Comparison of ENCODE assay signal across 18 cellular contexts in genomic region chr1:33096358-33097005, GRCh38. TPM values are rescaled to one million over a fixed set of nuclear protein-coding genes. Genes with fewer than 3 reads are reported as not detected.
DNase-seq lines count a peak whose midpoint lies in the region; ATAC-seq, FAIRE-seq and TF ChIP-seq lines count a peak whose summit lies in the region.
"Had no signal": no experiment of that assay in that cellular context is flagged by ENCODE, and none has a peak within 500 bp of the region (broad histone marks: within the 10 kb centered on the region; RNA-seq: fewer than 3 reads in every experiment).

No MANE protein-coding gene starts in this region.

- H3K27me3 Mint-ChIP-seq in T-helper 2 cell treated with Interferon-gamma antibody and Interleukin-4, amounts not matched to agents 5 μg/mL and 100 μg/mL, for 36 hours (ENCODE audit: low read depth): no peaks in the 10 kb centered on the region
- H3K27me3 Mint-ChIP-seq in effector memory CD8-positive, alpha-beta T cell: no peaks in the 10 kb centered on the region
- H3K27me3 Mint-ChIP-seq: CD4-positive, alpha-beta memory T cell had no signal

- H3K27ac ChIP-seq in RWPE2 (ENCODE audit: poor library complexity, severe bottlenecking) (peak overlapping the region; percentile 26), dorsolateral prefrontal cortex (peak overlapping the region in 33 of 59 donors; percentile 1 to 67 (median 44)), pancreas (no peak overlapping the region)

- no peak for DNase-seq in T-helper 2 cell treated with Interferon-gamma antibody and Interleukin-4, amounts not matched to agents 5 μg/mL and 100 μg/mL, for 36 hours (ENCODE audit: low spot score)
- DNase-seq in T-helper 2 cell (no peak), RWPE2 (ENCODE audit: low spot score) (no peak), dorsolateral prefrontal cortex (peak in 1 of 10 donors; percentile 54), pancreas (no peak), NCI-H2171 (lab: John Stamatoyannopoulos, UW) (no peak)
- no peak for DNase-seq in effector memory CD8-positive, alpha-beta T cell
- DNase-seq: activated gamma-delta T cell treated with Interleukin-2 at 50 U/mL for 16 hours; caudate nucleus; CD4-positive, alpha-beta memory T cell; GDM1; NCI-H1105 treated with DMSO at 0.1 percent for 48 hours had no signal

- no peak overlapping the region for H3K4me3 ChIP-seq in RWPE2 (ENCODE audit: severe bottlenecking)
- no peak overlapping the region for H3K4me3 ChIP-seq in dorsolateral prefrontal cortex
- H3K4me3 ChIP-seq in pancreas: no peak overlapping the region
- H3K4me3 ChIP-seq: HAP-1 had no signal

- 35 to 55% methylated on average over 7 of the region's 7 CpGs for WGBS in pancreas, 2 donors

- no peak for ATAC-seq in RWPE2 (ENCODE audit: low read depth)
- peak in 3 of 4 donors; percentile 10 to 38 (median 13) for ATAC-seq in pancreas
- no peak for ATAC-seq in effector memory CD8-positive, alpha-beta T cell (replicated peaks)
- ATAC-seq in HG03469 (IDR thresholded peaks at IDR 0.05; ENCODE audit: unreplicated experiment): no peak

- H3K4me1 ChIP-seq in RWPE2 (ENCODE audit: insufficient read depth, poor library complexity, severe bottlenecking) (peaks cover 18% of the 10 kb centered on the region), pancreas (no peaks in the 10 kb centered on the region)
- H3K4me1 ChIP-seq: HAP-1 had no signal

- H3K4me1 Mint-ChIP-seq in T-helper 2 cell treated with Interferon-gamma antibody and Interleukin-4, amounts not matched to agents 5 μg/mL and 100 μg/mL, for 36 hours (ENCODE audit: low read depth): peaks cover 69% of the 10 kb centered on the region
- H3K4me1 Mint-ChIP-seq in effector memory CD8-positive, alpha-beta T cell (ENCODE audit: low read depth in 2 of 2): peaks cover 34 to 43% of the 10 kb centered on the region in 2 donors

- no peaks in the 10 kb centered on the region for H3K36me3 ChIP-seq in RWPE2 (ENCODE audit: low read depth)
- H3K36me3 ChIP-seq in pancreas: no peaks in the 10 kb centered on the region
- H3K36me3 ChIP-seq: HAP-1 had no signal

- peak overlapping the region; percentile 27 for H3K4me3 Mint-ChIP-seq in T-helper 2 cell treated with Interferon-gamma antibody and Interleukin-4, amounts not matched to agents 5 μg/mL and 100 μg/mL, for 36 hours
- peak overlapping the region in 1 of 2 donors; percentile 2 for H3K4me3 Mint-ChIP-seq in effector memory CD8-positive, alpha-beta T cell
- H3K4me3 Mint-ChIP-seq: CD4-positive, alpha-beta memory T cell; mesothelial cell of epicardium had no signal

- H3K36me3 Mint-ChIP-seq in T-helper 2 cell treated with Interferon-gamma antibody and Interleukin-4, amounts not matched to agents 5 μg/mL and 100 μg/mL, for 36 hours (ENCODE audit: low read depth): peaks cover 11% of the 10 kb centered on the region
- no peaks in the 10 kb centered on the region for H3K36me3 Mint-ChIP-seq in effector memory CD8-positive, alpha-beta T cell (ENCODE audit: insufficient read depth)
- H3K36me3 Mint-ChIP-seq: CD4-positive, alpha-beta memory T cell had no signal

- peak overlapping the region; percentile 71 for H3K27ac Mint-ChIP-seq in T-helper 2 cell treated with Interferon-gamma antibody and Interleukin-4, amounts not matched to agents 5 μg/mL and 100 μg/mL, for 36 hours
- H3K27ac Mint-ChIP-seq in effector memory CD8-positive, alpha-beta T cell: peak overlapping the region in 1 of 2 donors; percentile 48
- H3K27ac Mint-ChIP-seq: mesothelial cell of epicardium had no signal

- TF ChIP-seq CTCF in RWPE2 (IDR thresholded peaks at IDR 0.05; ENCODE audit: poor library complexity, severe bottlenecking) (no peak), dorsolateral prefrontal cortex (IDR thresholded peaks at IDR 0.05 in 54 of 56, conservative IDR thresholded peaks at IDR 0.05 in 2 of 56; ENCODE audit: low read depth in 1 of 56, partially characterized antibody in 56 of 56) (no peak), pancreas (IDR thresholded peaks at IDR 0.05) (no peak)

- FAIRE-seq in pancreas (lab: Jason Lieb, UNC): no peak
- FAIRE-seq: A204.1, endometrium, islet of Langerhans had no signal

- intact Hi-C loops in dorsolateral prefrontal cortex (cut with DNase I) (loop anchor here in 1 of 2 donors (5.0 kb wide), 1 partner anchor 371 kb away; no protein-coding TSS in a partner anchor), pancreas (cut with DNase I) (loop anchor here in 1 of 3 donors (10.0 kb wide), 1 partner anchor 368 kb away; no protein-coding TSS in a partner anchor)

- H3K9me3 ChIP-seq in RWPE2 (ENCODE audit: severe bottlenecking): no peaks in the 10 kb centered on the region
- H3K9me3 ChIP-seq in pancreas: no peaks in the 10 kb centered on the region
- H3K9me3 ChIP-seq: HAP-1 had no signal

- H3K27me3 ChIP-seq in RWPE2 (ENCODE audit: insufficient read depth, poor library complexity, severe bottlenecking) (no peaks in the 10 kb centered on the region), dorsolateral prefrontal cortex (no peaks in the 10 kb centered on the region), pancreas (no peaks in the 10 kb centered on the region)

- no peaks in the 10 kb centered on the region for H3K9me3 Mint-ChIP-seq in T-helper 2 cell treated with Interferon-gamma antibody and Interleukin-4, amounts not matched to agents 5 μg/mL and 100 μg/mL, for 36 hours
- H3K9me3 Mint-ChIP-seq in effector memory CD8-positive, alpha-beta T cell: no peaks in the 10 kb centered on the region
- H3K9me3 Mint-ChIP-seq: CD4-positive, alpha-beta memory T cell; mesothelial cell of epicardium had no signal

RNA-seq across cellular contexts. Expression of gene AZIN2, which starts 15.5 kb away (rescaled TPM):
- 10 to 100 TPM; 22.5 to 68.9 (median 42.9) TPM for total RNA-seq in dorsolateral prefrontal cortex
- total RNA-seq in pancreas: 1 to 10 TPM; 1.2 to 3.8 (median 2.1) TPM
- 1 to 10 TPM; 2.4 to 5.0 TPM for polyA plus RNA-seq in pancreas

RNA-seq across cellular contexts. Expression of gene AK2, which starts 59.8 kb away (rescaled TPM):
- total RNA-seq in dorsolateral prefrontal cortex (100 to 1,000 TPM in 6 of 120 experiments, 10 to 100 TPM in 114; 59.4 to 114 (median 81.1) TPM), pancreas (10 to 100 TPM; 42.6 to 78.7 (median 61.4) TPM)
- polyA plus RNA-seq in pancreas: 10 to 100 TPM; 40.5 to 64.4 TPM

Comparison
In these comparisons a context has a peak if more than half of its experiments do, and no peak if none do; other contexts are left out.
1. ATAC-seq: peak in pancreas (3 of 4); none in RWPE2 (single experiment), effector memory CD8-positive, alpha-beta T cell (single experiment) and HG03469 (single experiment).
2. H3K27ac ChIP-seq: peak in RWPE2 (single experiment) and dorsolateral prefrontal cortex (33 of 59); none in pancreas (0 of 4).
3. RNA of gene AZIN2, which starts 15.5 kb away (total RNA-seq): 22.5 to 68.9 TPM in dorsolateral prefrontal cortex; 1.2 to 3.8 TPM in pancreas; every median in the first group is over 4 times any median in the second.